In the genomic region with DNA sequence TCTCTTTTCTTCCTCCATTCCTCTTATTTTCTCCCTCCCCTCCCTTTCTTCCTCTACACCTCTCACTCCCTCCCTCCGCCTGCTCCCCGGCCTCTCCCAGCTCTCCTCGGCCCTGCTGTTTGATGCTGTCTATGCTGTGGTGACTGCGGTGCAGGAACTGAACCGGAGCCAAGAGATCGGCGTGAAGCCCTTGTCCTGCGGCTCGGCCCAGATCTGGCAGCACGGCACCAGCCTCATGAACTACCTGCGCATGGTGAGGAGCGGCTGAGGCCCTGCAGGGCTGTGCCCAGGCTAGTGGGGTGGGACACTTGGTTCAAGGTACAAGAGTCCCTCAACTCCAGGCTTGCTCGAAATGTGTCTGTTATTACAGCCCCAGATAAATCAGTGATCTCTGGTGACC, we compare ENCODE assay signal across 32 cellular contexts.
"Had no signal": no experiment of that assay in that cellular context is flagged by ENCODE, and none has a peak within 500 bp of the region (broad histone marks: within the 10 kb centered on the region; RNA-seq: fewer than 3 reads in every experiment).

No MANE protein-coding gene starts in this region.

- H3K4me1 ChIP-seq: adrenal gland, ascending aorta, body of pancreas, breast epithelium had no signal

- ATAC-seq: activated naive CD4-positive, alpha-beta T cell treated with anti-CD3 and anti-CD28 coated beads, Interleukin-2, amount 50 U/mL, for 72 hours; activated naive CD8-positive, alpha-beta T cell treated with anti-CD3 and anti-CD28 coated beads, Interleukin-2, amount 50 U/mL, for 24 hours; activated T-cell treated with anti-CD3 and anti-CD28 coated beads, Interleukin-2, amount 50 U/mL, for 4 hours; activated T-cell treated with anti-CD3 and anti-CD28 coated beads, Interleukin-2, amount 50 U/mL, for 72 hours; activated T-helper 17 cell treated with anti-CD3 and anti-CD28 coated beads, Interleukin-2, amount 50 U/mL, for 72 hours; body of pancreas had no signal

- H3K36me3 ChIP-seq: adrenal gland, ascending aorta, brain microvascular endothelial cell, breast epithelium, cardiac muscle cell had no signal

- H3K4me3 ChIP-seq: adrenal gland, ascending aorta, body of pancreas, breast epithelium, cardiac muscle cell had no signal

- H3K9me3 ChIP-seq: adrenal gland, ascending aorta, body of pancreas, breast epithelium had no signal

- H3K27me3 ChIP-seq: adrenal gland, ascending aorta, body of pancreas, brain microvascular endothelial cell had no signal

- H3K27ac ChIP-seq: adrenal gland, ascending aorta, body of pancreas, brain microvascular endothelial cell, breast epithelium, cardiac muscle cell had no signal

- DNase-seq: activated effector memory CD4-positive, alpha-beta T cell treated with anti-CD3 and anti-CD28 coated beads, Interleukin-2, amount 50 U/mL, for 16 hours; activated effector memory CD4-positive, alpha-beta T cell treated with Interleukin-2 at 50 U/mL for 16 hours; activated gamma-delta T cell; activated gamma-delta T cell treated with Interleukin-2 at 50 U/mL for 16 hours; activated naive CD4-positive, alpha-beta T cell; activated naive CD4-positive, alpha-beta T cell treated with anti-CD3 and anti-CD28 coated beads for 36 hours; activated naive CD4-positive, alpha-beta T cell treated with anti-CD3 and anti-CD28 coated beads, Interleukin-2, amount 10 ng/mL, durations not matched to agents 7 days and 5 days; activated naive CD4-positive, alpha-beta T cell treated with anti-CD3 and anti-CD28 coated beads, Interleukin-2, amount 50 U/mL, for 16 hours; activated naive CD4-positive, alpha-beta T cell treated with Interleukin-2 at 50 U/mL for 16 hours; activated naive CD8-positive, alpha-beta T cell treated with anti-CD3 and anti-CD28 coated beads for 36 hours; activated naive CD8-positive, alpha-beta T cell treated with anti-CD3 and anti-CD28 coated beads, Interleukin-2, amount 10 ng/mL, durations not matched to agents 7 days and 5 days; activated naive CD8-positive, alpha-beta T cell treated with anti-CD3 and anti-CD28 coated beads, Interleukin-2, amount 50 U/mL, for 24 hours; activated T-cell treated with anti-CD3 and anti-CD28 coated beads, Interleukin-2, amount 50 U/mL, for 1 hour; activated T-cell treated with anti-CD3 and anti-CD28 coated beads, Interleukin-2, amount 50 U/mL, for 24 hours; activated T-cell treated with anti-CD3 and anti-CD28 coated beads, Interleukin-2, amount 50 U/mL, for 4 hours; activated T-cell treated with anti-CD3 and anti-CD28 coated beads, Interleukin-2, amount 50 U/mL, for 48 hours; activated T-cell treated with anti-CD3 and anti-CD28 coated beads, Interleukin-2, amount 50 U/mL, for 72 hours; adrenal gland; amniotic stem cell; amygdala; anterior cingulate cortex; aorta; body of pancreas; brain microvascular endothelial cell; caudate nucleus; central memory CD4-positive, alpha-beta T cell; cerebellar nuclear complex had no signal
